Comparison of ENCODE assay signal across 8 cellular contexts in genomic region chr19:50461066-50461875, GRCh38. TPM values are rescaled to one million over a fixed set of nuclear protein-coding genes. Genes with fewer than 3 reads are reported as not detected.
A peak's percentile ranks its signal among the peaks of the same experiment; 100 is the strongest.
DNase-seq lines count a peak whose midpoint lies in the region; ATAC-seq and TF ChIP-seq lines count a peak whose summit lies in the region.

No MANE protein-coding gene starts in this region.

- DNase-seq in GM10266 (ENCODE audit: extremely low spot score) (peak; percentile 93), HUDEP-2 (lab: John Stamatoyannopoulos, UW; ENCODE audit: unreplicated experiment in 76 of 76) (peak in 67 of 76 experiments; percentile 14 to 83 (median 61)), OCI-M2 (lab: John Stamatoyannopoulos, UW; ENCODE audit: unreplicated experiment) (peak; percentile 61), fibroblast of the aortic adventitia (ENCODE audit: low read depth) (peak; percentile 70), osteocyte (ENCODE audit: extremely low spot score, unreplicated experiment) (no peak), type B pancreatic cell (ENCODE audit: extremely low spot score, unreplicated experiment) (no peak)
- DNase-seq in activated T-cell treated with anti-CD3 and anti-CD28 coated beads, Interleukin-2, amount 50 U/mL, for 48 hours, result peak; percentile 81 to 82

- H3K27ac Mint-ChIP-seq in osteocyte (ENCODE audit: unreplicated experiment) (no peak overlapping the region), type B pancreatic cell (no peak overlapping the region)

- H3K9me3 Mint-ChIP-seq in osteocyte (ENCODE audit: unreplicated experiment) (no peaks in the 10 kb centered on the region), type B pancreatic cell (no peaks in the 10 kb centered on the region)

- ATAC-seq in HG03469 (IDR thresholded peaks at IDR 0.05; ENCODE audit: unreplicated experiment), result no peak

- TF ChIP-seq CTCF in GM10266 (IDR thresholded peaks at IDR 0.05; ENCODE audit: control insufficient read depth, insufficient read depth, low read depth, missing control alignments) (peak; percentile 95), fibroblast of the aortic adventitia (IDR thresholded peaks at IDR 0.05; ENCODE audit: insufficient read depth, low read length) (peak; percentile 94), osteocyte (IDR thresholded peaks at IDR 0.05) (peak; percentile 87), type B pancreatic cell (conservative IDR thresholded peaks at IDR 0.05) (peak; percentile 88)

- no peak overlapping the region for H3K4me3 ChIP-seq in fibroblast of the aortic adventitia (ENCODE audit: low read depth, low read length)

- H3K4me1 Mint-ChIP-seq in osteocyte (ENCODE audit: unreplicated experiment) (peaks cover 2% of the 10 kb centered on the region), type B pancreatic cell (ENCODE audit: unreplicated experiment) (peaks cover 10% of the 10 kb centered on the region)

- no peaks in the 10 kb centered on the region for H3K36me3 Mint-ChIP-seq in osteocyte (ENCODE audit: unreplicated experiment)
- H3K36me3 Mint-ChIP-seq in type B pancreatic cell, result no peaks in the 10 kb centered on the region

- H3K27me3 Mint-ChIP-seq in osteocyte (ENCODE audit: unreplicated experiment), result peaks cover 2% of the 10 kb centered on the region
- H3K27me3 Mint-ChIP-seq in type B pancreatic cell, result no peaks in the 10 kb centered on the region

- no peak overlapping the region for H3K4me3 Mint-ChIP-seq in osteocyte (ENCODE audit: unreplicated experiment)
- no peak overlapping the region for H3K4me3 Mint-ChIP-seq in type B pancreatic cell

RNA-seq across cellular contexts. Expression of gene EMC10, which starts 15.0 kb away (rescaled TPM):
- 22.8 and 35.2 TPM in 2 replicates for total RNA-seq in fibroblast of the aortic adventitia (ENCODE audit: low replicate concordance)
- total RNA-seq in osteocyte, result 166 and 172 TPM in 2 replicates
- total RNA-seq in type B pancreatic cell (ENCODE audit: low replicate concordance), result 137 and 152 TPM in 2 replicates

RNA-seq across cellular contexts. Expression of gene GARIN5A, which starts 15.4 kb away (rescaled TPM):
- total RNA-seq in fibroblast of the aortic adventitia (ENCODE audit: low replicate concordance) (not detected in 2 replicates), osteocyte (1.8 and 2.0 TPM in 2 replicates), type B pancreatic cell (ENCODE audit: low replicate concordance) (1.9 and 5.2 TPM in 2 replicates)

RNA-seq across cellular contexts. Expression of gene MYBPC2, which starts 28.6 kb away (rescaled TPM):
- not detected in 2 replicates for total RNA-seq in fibroblast of the aortic adventitia (ENCODE audit: low replicate concordance)
- not detected in 2 replicates for total RNA-seq in osteocyte
- 0.12 TPM in 1 of 2 replicates, not detected in the other for total RNA-seq in type B pancreatic cell (ENCODE audit: low replicate concordance)

RNA-seq across cellular contexts. Expression of gene SPIB, which starts 42.5 kb away (rescaled TPM):
- total RNA-seq in fibroblast of the aortic adventitia (ENCODE audit: low replicate concordance) (not detected in 2 replicates), osteocyte (not detected in 2 replicates), type B pancreatic cell (ENCODE audit: low replicate concordance) (2.6 and 3.0 TPM in 2 replicates)

RNA-seq across cellular contexts. Expression of gene JOSD2, which starts 49.7 kb away (rescaled TPM):
- total RNA-seq in fibroblast of the aortic adventitia (ENCODE audit: low replicate concordance) (12.1 and 26.7 TPM in 2 replicates), osteocyte (43.7 and 46.9 TPM in 2 replicates), type B pancreatic cell (ENCODE audit: low replicate concordance) (16.2 and 23.2 TPM in 2 replicates)

Comparison
In these comparisons a context has a peak if more than half of its experiments do, and no peak if none do; other contexts are left out.
1. DNase-seq: peak in GM10266 (single experiment), HUDEP-2 (67 of 76), OCI-M2 (single experiment), activated T-cell treated with anti-CD3 and anti-CD28 coated beads, Interleukin-2, amount 50 U/mL, for 48 hours (2 of 2) and fibroblast of the aortic adventitia (single experiment); none in osteocyte (single experiment) and type B pancreatic cell (single experiment).
2. Peak in every context shown above with its lines, with median percentiles within 50 percentile points of each other: CTCF ChIP-seq.